Comparison of ENCODE assay signal across 21 cellular contexts in genomic region chr9:134705786-134706185, GRCh38.
DNase-seq lines count a peak whose midpoint lies in the region; TF ChIP-seq lines count a peak whose summit lies in the region.
"Had no signal": no experiment of that assay in that cellular context is flagged by ENCODE, and none has a peak within 500 bp of the region (broad histone marks: within the 10 kb centered on the region; RNA-seq: fewer than 3 reads in every experiment).

No MANE protein-coding gene starts in this region.

- no peaks in the 10 kb centered on the region for H3K9me2 ChIP-seq in Loucy (replicated peaks; ENCODE audit: low read depth, low read length)
- H3K9me2 ChIP-seq in Karpas-422 (replicated peaks; ENCODE audit: insufficient read depth, low read length) = no peaks in the 10 kb centered on the region

- DNase-seq in coronary artery (ENCODE audit: low spot score) (no peak), AG20443 (ENCODE audit: low spot score) (no peak), Karpas-422 (no peak), hepatic stellate cell (ENCODE audit: low spot score) (no peak), cerebellum (ENCODE audit: low spot score) (no peak)
- DNase-seq: activated CD4-positive, alpha-beta T cell treated with anti-CD3 and anti-CD28 coated beads for 36 hours; activated CD8-positive, alpha-beta T cell treated with anti-CD3 and anti-CD28 coated beads, Interleukin-2, amount 10 ng/mL, durations not matched to agents 7 days and 5 days; activated effector memory CD4-positive, alpha-beta T cell treated with Interleukin-2 at 50 U/mL for 16 hours; activated naive CD8-positive, alpha-beta T cell treated with anti-CD3 and anti-CD28 coated beads, Interleukin-2, amount 10 ng/mL, durations not matched to agents 7 days and 5 days; DND-41; dorsolateral prefrontal cortex; HCEC 1CT; islet precursor cell; Kasumi-1; upper lobe of right lung had no signal

- H3F3A ChIP-seq in Loucy (ENCODE audit: low read depth) = no peaks in the 10 kb centered on the region

- no peak overlapping the region for H3K4me3 ChIP-seq in Loucy (ENCODE audit: low read length, poor library complexity, severe bottlenecking)
- no peak overlapping the region for H3K4me3 ChIP-seq in coronary artery
- H3K4me3 ChIP-seq in muscle layer of duodenum (ENCODE audit: low read depth in 1 of 2, low read length in 2 of 2) = no peak overlapping the region
- H3K4me3 ChIP-seq in stomach smooth muscle (ENCODE audit: low read length in 2 of 2) = peak overlapping the region in 1 of 2 donors; percentile 22
- no peak overlapping the region for H3K4me3 ChIP-seq in Karpas-422 (ENCODE audit: low read length)
- H3K4me3 ChIP-seq: dorsolateral prefrontal cortex, lung, upper lobe of right lung had no signal

- no peak overlapping the region for H3K4me2 ChIP-seq in Loucy (ENCODE audit: low read depth, low read length, poor library complexity, severe bottlenecking)
- no peak overlapping the region for H3K4me2 ChIP-seq in Karpas-422 (ENCODE audit: low read depth, low read length, poor library complexity, severe bottlenecking)

- H3K9ac ChIP-seq in Loucy (ENCODE audit: low read depth, low read length, poor library complexity, severe bottlenecking) = peak overlapping the region; percentile 61
- peak overlapping the region; percentile 71 to 76 for H3K9ac ChIP-seq in stomach smooth muscle (ENCODE audit: low read length in 2 of 2)
- no peak overlapping the region for H3K9ac ChIP-seq in Karpas-422 (ENCODE audit: low read length)

- H3K36me3 ChIP-seq in Loucy (ENCODE audit: insufficient read depth, low read length) (no peaks in the 10 kb centered on the region; the same call in 1 of the 2 replicates), muscle layer of duodenum (ENCODE audit: control insufficient read depth in 1 of 2, insufficient read depth in 2 of 2, low read length in 2 of 2) (peaks cover 0 to 17% of the 10 kb centered on the region in 2 donors), stomach smooth muscle (ENCODE audit: control insufficient read depth in 2 of 2, insufficient read depth in 2 of 2, low read length in 2 of 2) (peaks cover 11 to 12% of the 10 kb centered on the region in 2 donors), Karpas-422 (ENCODE audit: insufficient read depth, low read length) (no peaks in the 10 kb centered on the region)

- TF ChIP-seq CTCF in Loucy (conservative IDR thresholded peaks at IDR 0.05; ENCODE audit: low read length) (no peak), coronary artery (IDR thresholded peaks at IDR 0.05) (no peak)

- H2AFZ ChIP-seq in Loucy (ENCODE audit: low read length) (no peak overlapping the region), Karpas-422 (ENCODE audit: low read length) (no peak overlapping the region)

- H4K20me1 ChIP-seq in Loucy (ENCODE audit: insufficient read depth, low read length, poor library complexity, severe bottlenecking) (no peaks in the 10 kb centered on the region), Karpas-422 (ENCODE audit: insufficient read depth, low read depth, low read length) (no peaks in the 10 kb centered on the region)

- H3K27ac ChIP-seq in coronary artery (peak overlapping the region; percentile 77 to 91), muscle layer of duodenum (ENCODE audit: low read length) (peak overlapping the region; percentile 89), stomach smooth muscle (ENCODE audit: low read length) (peak overlapping the region; percentile 99), Karpas-422 (ENCODE audit: low read length) (no peak overlapping the region)
- H3K27ac ChIP-seq: C4-2B, dorsolateral prefrontal cortex, HL-60, upper lobe of right lung had no signal

- H3K4me1 ChIP-seq in Loucy (ENCODE audit: insufficient read depth, low read length, poor library complexity, severe bottlenecking) (peaks cover 26% of the 10 kb centered on the region), muscle layer of duodenum (ENCODE audit: control insufficient read depth in 1 of 2, insufficient read depth in 2 of 2, low read length in 2 of 2) (peaks cover 11 to 74% of the 10 kb centered on the region in 2 donors), stomach smooth muscle (ENCODE audit: control insufficient read depth, insufficient read depth, low read length) (peaks cover 87% of the 10 kb centered on the region), Karpas-422 (ENCODE audit: low read length) (no peaks in the 10 kb centered on the region)

- H3K79me2 ChIP-seq in Loucy (ENCODE audit: insufficient read depth, low read length) (no peaks in the 10 kb centered on the region), Karpas-422 (ENCODE audit: low read length) (no peaks in the 10 kb centered on the region)

- H3K27me3 ChIP-seq in Loucy (ENCODE audit: insufficient read depth, low read length, poor library complexity, severe bottlenecking) (no peaks in the 10 kb centered on the region), muscle layer of duodenum (ENCODE audit: low read depth, low read length) (no peaks in the 10 kb centered on the region), stomach smooth muscle (ENCODE audit: control insufficient read depth in 1 of 2, insufficient read depth in 2 of 2, low read length in 2 of 2) (no peaks in the 10 kb centered on the region), Karpas-422 (ENCODE audit: low read length) (no peaks in the 10 kb centered on the region)
- H3K27me3 ChIP-seq: upper lobe of right lung had no signal

- H3K9me3 ChIP-seq in Loucy (ENCODE audit: insufficient read depth, low read depth, low read length) = no peaks in the 10 kb centered on the region
- no peaks in the 10 kb centered on the region for H3K9me3 ChIP-seq in muscle layer of duodenum (ENCODE audit: control insufficient read depth in 1 of 2, low read length in 2 of 2)
- no peaks in the 10 kb centered on the region for H3K9me3 ChIP-seq in stomach smooth muscle (ENCODE audit: control insufficient read depth in 2 of 2, low read length in 2 of 2)
- no peaks in the 10 kb centered on the region for H3K9me3 ChIP-seq in Karpas-422 (ENCODE audit: low read length)
- H3K9me3 ChIP-seq: upper lobe of right lung had no signal
